8 cellular contexts compared by ENCODE assay signal in genomic region chr1:155504207-155504606, GRCh38. TPM values are rescaled to one million over a fixed set of nuclear protein-coding genes. Genes with fewer than 3 reads are reported as not detected.
DNase-seq lines count a peak whose midpoint lies in the region; ATAC-seq and TF ChIP-seq lines count a peak whose summit lies in the region.

No MANE protein-coding gene starts in this region.

- H3K27ac Mint-ChIP-seq in activated CD4-positive, alpha-beta T cell treated with anti-CD3 and anti-CD28 coated beads, Interleukin-2, amount 10 ng/mL, durations not matched to agents 7 days and 5 days: no peak overlapping the region

- H3K9me3 Mint-ChIP-seq in activated CD4-positive, alpha-beta T cell treated with anti-CD3 and anti-CD28 coated beads, Interleukin-2, amount 10 ng/mL, durations not matched to agents 7 days and 5 days: no peaks in the 10 kb centered on the region

- H3K4me1 Mint-ChIP-seq in activated CD4-positive, alpha-beta T cell treated with anti-CD3 and anti-CD28 coated beads, Interleukin-2, amount 10 ng/mL, durations not matched to agents 7 days and 5 days: peaks cover 33% of the 10 kb centered on the region

- POLR2A ChIA-PET in activated CD4-positive, alpha-beta T cell treated with anti-CD3 and anti-CD28 coated beads, Interleukin-2, amount 10 ng/mL, durations not matched to agents 7 days and 5 days (lab: Charles Lee): no interaction called here

- H3K36me3 Mint-ChIP-seq in activated CD4-positive, alpha-beta T cell treated with anti-CD3 and anti-CD28 coated beads, Interleukin-2, amount 10 ng/mL, durations not matched to agents 7 days and 5 days (ENCODE audit: low read depth): peaks cover 5% of the 10 kb centered on the region

- ATAC-seq in GM19452 (IDR thresholded peaks at IDR 0.05; ENCODE audit: unreplicated experiment) (no peak), GM19455 (IDR thresholded peaks at IDR 0.05; ENCODE audit: unreplicated experiment) (no peak)

- DNase-seq in activated CD4-positive, alpha-beta T cell treated with anti-CD3 and anti-CD28 coated beads, Interleukin-2, amount 10 ng/mL, durations not matched to agents 7 days and 5 days: peak; percentile 21
- DNase-seq in activated CD4-positive, alpha-beta T cell treated with anti-CD3 and anti-CD28 coated beads for 1 hour: no peak
- DNase-seq in NCI-H82 (lab: John Stamatoyannopoulos, UW) (peak; percentile 72), erythroblast (lab: John Stamatoyannopoulos, UW) (peak; percentile 66 to 73), pons (ENCODE audit: low spot score) (peak; percentile 65)
- DNase-seq in effector CD4-positive, alpha-beta T cell: no peak

- H3K27me3 Mint-ChIP-seq in activated CD4-positive, alpha-beta T cell treated with anti-CD3 and anti-CD28 coated beads, Interleukin-2, amount 10 ng/mL, durations not matched to agents 7 days and 5 days: no peaks in the 10 kb centered on the region

- CTCF ChIA-PET in activated CD4-positive, alpha-beta T cell treated with anti-CD3 and anti-CD28 coated beads, Interleukin-2, amount 10 ng/mL, durations not matched to agents 7 days and 5 days (lab: Charles Lee): interaction anchor here (0.6 to 1.5 kb wide), 3 partner anchors 17 to 253 kb away, joined by 3 to 4 read pairs (median 4); no protein-coding TSS in a partner anchor

- TF ChIP-seq POLR2A in erythroblast (IDR thresholded peaks at IDR 0.05; ENCODE audit: low read length): no peak

- no peak overlapping the region for H3K4me3 Mint-ChIP-seq in activated CD4-positive, alpha-beta T cell treated with anti-CD3 and anti-CD28 coated beads, Interleukin-2, amount 10 ng/mL, durations not matched to agents 7 days and 5 days

RNA-seq across cellular contexts. Expression of gene ASH1L, which starts 58.4 kb away (rescaled TPM):
- 10 to 100 TPM; 42.9 to 44.1 TPM for total RNA-seq in activated CD4-positive, alpha-beta T cell treated with anti-CD3 and anti-CD28 coated beads, Interleukin-2, amount 10 ng/mL, durations not matched to agents 7 days and 5 days

Comparison
In these comparisons a context has a peak if more than half of its experiments do, and no peak if none do; other contexts are left out.
1. DNase-seq: peak in activated CD4-positive, alpha-beta T cell treated with anti-CD3 and anti-CD28 coated beads, Interleukin-2, amount 10 ng/mL, durations not matched to agents 7 days and 5 days (single experiment), NCI-H82 (single experiment), erythroblast (2 of 2) and pons (single experiment); none in activated CD4-positive, alpha-beta T cell treated with anti-CD3 and anti-CD28 coated beads for 1 hour (single experiment) and effector CD4-positive, alpha-beta T cell (single experiment).